ENCODE assay signal across 19 cellular contexts in the genomic region with DNA sequence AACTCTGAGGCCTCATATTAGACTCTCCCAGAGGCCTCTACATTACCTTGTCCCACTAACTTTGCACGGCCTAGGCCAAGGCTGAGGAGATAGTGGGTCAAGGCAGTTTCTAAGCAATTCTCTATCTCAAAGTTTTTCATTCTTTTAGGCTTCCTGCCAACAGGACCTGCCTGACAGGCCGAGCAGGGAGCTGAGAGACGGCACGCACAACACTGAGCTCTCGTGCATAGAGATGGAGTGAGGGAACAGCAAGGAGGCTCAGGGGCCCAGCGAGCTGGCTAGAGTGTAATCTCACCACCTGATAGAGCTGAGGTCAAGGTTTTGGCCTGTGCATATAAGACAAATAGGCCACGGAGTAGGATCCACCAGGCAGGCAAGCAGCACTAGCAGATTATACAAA. TPM values are rescaled to one million over a fixed set of nuclear protein-coding genes. Genes with fewer than 3 reads are reported as not detected.
A peak's percentile ranks its signal among the peaks of the same experiment; 100 is the strongest.
DNase-seq lines count a peak whose midpoint lies in the region; ATAC-seq and TF ChIP-seq lines count a peak whose summit lies in the region.
"Had no signal": no experiment of that assay in that cellular context is flagged by ENCODE, and none has a peak within 500 bp of the region (broad histone marks: within the 10 kb centered on the region; RNA-seq: fewer than 3 reads in every experiment).

No MANE protein-coding gene starts in this region.

- no peaks in the 10 kb centered on the region for H3K9me2 ChIP-seq in MM.1S (replicated peaks; ENCODE audit: insufficient read depth, low read length)

- intact Hi-C loops in Calu3 (cut with micrococcal nuclease; ENCODE audit: unreplicated experiment), result loop anchor here (10.0 kb wide), 1 partner anchor 423 kb away; no protein-coding TSS in a partner anchor
- intact Hi-C loops in prostate gland (cut with DNase I), result no loop called here
- intact Hi-C loops in left colon (cut with DNase I, micrococcal nuclease), result no loop called here

- no peaks in the 10 kb centered on the region for H3K36me3 ChIP-seq in MM.1S (replicated peaks; ENCODE audit: insufficient read depth, low read length)
- no peaks in the 10 kb centered on the region for H3K36me3 ChIP-seq in prostate gland
- H3K36me3 ChIP-seq: brain microvascular endothelial cell had no signal

- H3K27me3 ChIP-seq in MM.1S (replicated peaks; ENCODE audit: insufficient read depth, low read length) (no peaks in the 10 kb centered on the region), prostate gland (replicated peaks; ENCODE audit: insufficient read depth) (no peaks in the 10 kb centered on the region)

- no peak overlapping the region for H3K4me3 Mint-ChIP-seq in Calu3 (ENCODE audit: low read depth, unreplicated experiment)
- H3K4me3 Mint-ChIP-seq: T-helper 2 cell treated with Interferon-gamma antibody and Interleukin-4, amounts not matched to agents 5 μg/mL and 100 μg/mL, for 36 hours had no signal

- WGBS in prostate gland, result 45% methylated on average over 7 of the region's 7 CpGs

- 0 out of 2 replicates have a peak, but pooled peaks cover 3% of the 10 kb centered on the region for H3F3A ChIP-seq in MM.1S (ENCODE audit: insufficient read depth, low read length)

- H2AFZ ChIP-seq in MM.1S (ENCODE audit: low read length), result no peak overlapping the region

- TF ChIP-seq CTCF in Calu3 (IDR thresholded peaks at IDR 0.05; ENCODE audit: unreplicated experiment), result no peak
- no peak for TF ChIP-seq CTCF in MM.1S (IDR thresholded peaks at IDR 0.05; ENCODE audit: low read length)
- TF ChIP-seq CTCF in prostate gland (IDR thresholded peaks at IDR 0.05), result no peak

- H3K27ac ChIP-seq in MM.1S (ENCODE audit: low read length) (peak overlapping the region; percentile 6; the same call in 1 of the 2 replicates), epithelial cell of prostate (peak overlapping the region; percentile 84), prostate gland (no peak overlapping the region)
- H3K27ac ChIP-seq: brain microvascular endothelial cell had no signal

- no peaks in the 10 kb centered on the region for H3K9me3 Mint-ChIP-seq in Calu3 (ENCODE audit: low read depth, unreplicated experiment)
- H3K9me3 Mint-ChIP-seq: activated naive CD4-positive, alpha-beta T cell treated with anti-CD3 and anti-CD28 coated beads for 36 hours; IgD-negative memory B cell; T-helper 2 cell treated with Interferon-gamma antibody and Interleukin-4, amounts not matched to agents 5 μg/mL and 100 μg/mL, for 36 hours had no signal

- no peaks in the 10 kb centered on the region for H3K9me3 ChIP-seq in MM.1S (replicated peaks; ENCODE audit: insufficient read depth, low read length)
- no peaks in the 10 kb centered on the region for H3K9me3 ChIP-seq in prostate gland

- H3K4me3 ChIP-seq in MM.1S (ENCODE audit: low read length), result no peak overlapping the region
- H3K4me3 ChIP-seq in prostate gland, result no peak overlapping the region

- ATAC-seq in left colon, result no peak
- ATAC-seq: left ventricle myocardium superior had no signal

- H3K4me2 ChIP-seq in MM.1S (ENCODE audit: low read depth, low read length), result no peak overlapping the region

- TF ChIP-seq POLR2A in prostate gland (IDR thresholded peaks at IDR 0.05), result no peak

- H3K27ac Mint-ChIP-seq in Calu3 (ENCODE audit: unreplicated experiment), result peak overlapping the region; percentile 63
- H3K27ac Mint-ChIP-seq: activated naive CD4-positive, alpha-beta T cell treated with anti-CD3 and anti-CD28 coated beads for 36 hours; T-helper 2 cell treated with Interferon-gamma antibody and Interleukin-4, amounts not matched to agents 5 μg/mL and 100 μg/mL, for 36 hours had no signal

- H3K27me3 Mint-ChIP-seq in Calu3 (ENCODE audit: unreplicated experiment), result no peaks in the 10 kb centered on the region

- BruUV-seq in Calu3 (replicated peaks; lab: Mats Ljungman, UMichigan), result no TSS peak

- peaks cover 26% of the 10 kb centered on the region for H3K36me3 Mint-ChIP-seq in Calu3 (ENCODE audit: insufficient read depth, unreplicated experiment)
- H3K36me3 Mint-ChIP-seq: naive B cell had no signal

- no peaks in the 10 kb centered on the region for H4K20me1 ChIP-seq in MM.1S (ENCODE audit: insufficient read depth, low read length)

- CTCF ChIA-PET in Calu3 (lab: Charles Lee), result interaction anchor here (0.6 to 1.2 kb wide), 3 partner anchors 10 to 229 kb away, joined by 3 to 6 read pairs (median 5); no protein-coding TSS in a partner anchor

- H3K4me1 ChIP-seq in MM.1S (ENCODE audit: low read length) (peaks cover 27% of the 10 kb centered on the region), prostate gland (replicated peaks) (peaks cover 3% of the 10 kb centered on the region)

- peaks cover 55% of the 10 kb centered on the region for H3K4me1 Mint-ChIP-seq in Calu3 (ENCODE audit: low read depth, unreplicated experiment)

- DNase-seq in Calu3 (peak; percentile 59), MM.1S (no peak), epithelial cell of prostate (ENCODE audit: low read depth, low spot score) (no peak), prostate gland (ENCODE audit: low spot score) (peak; percentile 65), cerebellum (ENCODE audit: low spot score) (no peak), AML-193 (lab: John Stamatoyannopoulos, UW) (no peak), NCI-H82 (lab: John Stamatoyannopoulos, UW) (no peak), left colon (no peak)
- DNase-seq: activated CD4-positive, alpha-beta T cell treated with anti-CD3 and anti-CD28 coated beads for 1 hour; activated CD8-positive, alpha-beta memory T cell treated with anti-CD3 and anti-CD28 coated beads, Interleukin-2, amount 50 U/mL, for 48 hours; brain microvascular endothelial cell; effector CD4-positive, alpha-beta T cell; left ventricle myocardium superior; naive B cell; NCI-H1105; SIG-M5 had no signal

- no peak overlapping the region for H3K9ac ChIP-seq in MM.1S (ENCODE audit: low read length)

- no peaks in the 10 kb centered on the region for H3K79me2 ChIP-seq in MM.1S (ENCODE audit: low read length)

RNA-seq across cellular contexts. Expression of a gene that starts 2.0 kb away (rescaled TPM):
- total RNA-seq in Calu3 (2022) (15.3 and 23.0 TPM in 2 replicates), prostate gland (10 to 100 TPM; 14.1 to 52.5 TPM), cerebellum (2.5 TPM), left colon (1 to 10 TPM; 4.4 to 5.2 TPM)

RNA-seq across cellular contexts. Expression of a gene that starts 34.9 kb away (rescaled TPM):
- not detected in 2 replicates for total RNA-seq in Calu3 (2022)
- total RNA-seq in prostate gland, result 1 to 10 TPM in 1 of 2 donors, not detected in 1; 1.8 TPM
- total RNA-seq in cerebellum, result not detected
- not detected for total RNA-seq in left colon
- total RNA-seq: activated naive CD4-positive, alpha-beta T cell treated with anti-CD3 and anti-CD28 coated beads for 36 hours; left ventricle myocardium superior had no signal

Comparison
In these comparisons a context has a peak if more than half of its experiments do, and no peak if none do; other contexts are left out.
1. DNase-seq: peak in Calu3 (single experiment) and prostate gland (single experiment); none in MM.1S (single experiment), epithelial cell of prostate (single experiment), cerebellum (single experiment), AML-193 (0 of 2), NCI-H82 (single experiment) and left colon (0 of 2).
2. H3K27ac ChIP-seq: peak in MM.1S (single experiment) and epithelial cell of prostate (single experiment); none in prostate gland (0 of 2).